In the genomic region with DNA sequence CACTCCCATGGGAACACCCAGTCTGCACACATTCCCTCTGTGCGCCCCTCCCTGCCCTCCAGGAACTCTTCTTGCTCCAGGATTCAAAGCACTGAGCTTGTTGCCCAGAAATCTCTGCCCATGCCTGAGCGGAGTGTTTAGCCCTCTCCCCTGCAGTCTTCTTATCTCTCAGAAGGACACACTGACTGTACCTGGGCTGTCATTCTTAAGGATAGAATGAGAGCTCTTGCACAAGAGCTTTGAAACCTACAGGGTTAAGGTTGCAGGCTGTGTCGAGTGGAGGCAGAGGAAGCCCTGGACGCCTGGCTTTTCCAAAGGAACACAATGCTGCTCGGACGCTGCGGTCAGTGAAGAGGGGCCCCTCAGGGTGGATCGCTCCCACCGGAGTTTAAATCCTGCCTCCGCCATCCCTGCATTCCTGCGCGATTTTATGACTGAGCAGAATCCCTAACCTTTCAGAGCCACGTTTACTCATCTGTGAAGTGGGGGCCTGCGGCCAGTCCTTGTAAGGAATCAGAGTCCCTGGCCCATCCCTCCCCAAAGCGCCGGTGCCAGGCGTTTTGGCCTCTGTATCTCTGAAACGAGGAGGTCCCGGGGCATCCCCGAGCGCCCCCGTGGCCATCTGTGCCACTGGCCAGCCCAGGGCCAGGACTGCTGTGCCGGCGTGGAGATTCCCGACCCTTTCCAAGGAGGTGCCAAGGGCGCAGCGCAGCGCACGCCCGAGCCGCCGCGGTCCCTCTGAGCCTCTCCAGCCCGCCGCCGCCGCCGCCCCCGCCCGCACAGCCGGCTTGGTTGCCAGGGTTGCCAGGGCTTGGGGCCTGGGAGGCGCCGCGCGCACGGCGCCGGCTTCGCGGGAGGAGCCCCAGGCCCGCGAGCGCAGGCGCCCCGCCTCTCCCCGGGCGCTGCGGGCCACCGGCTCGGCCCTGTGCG, we compare ENCODE assay signal across 7 cellular contexts.
DNase-seq lines count a peak whose midpoint lies in the region; ATAC-seq lines count a peak whose summit lies in the region.

No MANE protein-coding gene starts in this region.

- DNase-seq in NCI-H1092 (lab: John Stamatoyannopoulos, UW) (peak; percentile 28), islet precursor cell (peak; percentile 64), Kasumi-1 (lab: John Stamatoyannopoulos, UW) (no peak)
- peak; percentile 43 for DNase-seq in activated naive CD8-positive, alpha-beta T cell treated with anti-CD3 and anti-CD28 coated beads, Interleukin-2, amount 50 U/mL, for 24 hours

- H3K4me1 Mint-ChIP-seq in activated naive CD8-positive, alpha-beta T cell treated with anti-CD3 and anti-CD28 coated beads, Interleukin-2, amount 50 U/mL, for 24 hours = peaks cover 6% of the 10 kb centered on the region
- peaks cover 7% of the 10 kb centered on the region for H3K4me1 Mint-ChIP-seq in stimulated activated naive CD8-positive, alpha-beta T cell treated with anti-CD3 and anti-CD28 coated beads, Interleukin-15, Interleukin-2, amounts not matched to agents 100 ng/mL and 50 ng/mL, for 24 hours (ENCODE audit: low read depth)

- peaks cover 15% of the 10 kb centered on the region for H3K27me3 Mint-ChIP-seq in activated naive CD8-positive, alpha-beta T cell treated with anti-CD3 and anti-CD28 coated beads, Interleukin-2, amount 50 U/mL, for 24 hours
- H3K27me3 Mint-ChIP-seq in stimulated activated naive CD8-positive, alpha-beta T cell treated with anti-CD3 and anti-CD28 coated beads, Interleukin-15, Interleukin-2, amounts not matched to agents 100 ng/mL and 50 ng/mL, for 24 hours = peaks cover 12% of the 10 kb centered on the region

- no peak overlapping the region for H3K27ac Mint-ChIP-seq in activated naive CD8-positive, alpha-beta T cell treated with anti-CD3 and anti-CD28 coated beads, Interleukin-2, amount 50 U/mL, for 24 hours
- no peak overlapping the region for H3K27ac Mint-ChIP-seq in stimulated activated naive CD8-positive, alpha-beta T cell treated with anti-CD3 and anti-CD28 coated beads, Interleukin-15, Interleukin-2, amounts not matched to agents 100 ng/mL and 50 ng/mL, for 24 hours

- peak; percentile 54 for ATAC-seq in activated naive CD8-positive, alpha-beta T cell treated with anti-CD3 and anti-CD28 coated beads, Interleukin-2, amount 50 U/mL, for 24 hours
- no peak for ATAC-seq in HG02970 (IDR thresholded peaks at IDR 0.05; ENCODE audit: low FRiP score, unreplicated experiment)
- no peak for ATAC-seq in HG03342 (IDR thresholded peaks at IDR 0.05; ENCODE audit: unreplicated experiment)

- H3K4me3 Mint-ChIP-seq in activated naive CD8-positive, alpha-beta T cell treated with anti-CD3 and anti-CD28 coated beads, Interleukin-2, amount 50 U/mL, for 24 hours = peak overlapping the region; percentile 38
- peak overlapping the region; percentile 26 for H3K4me3 Mint-ChIP-seq in stimulated activated naive CD8-positive, alpha-beta T cell treated with anti-CD3 and anti-CD28 coated beads, Interleukin-15, Interleukin-2, amounts not matched to agents 100 ng/mL and 50 ng/mL, for 24 hours

- no peaks in the 10 kb centered on the region for H3K36me3 Mint-ChIP-seq in activated naive CD8-positive, alpha-beta T cell treated with anti-CD3 and anti-CD28 coated beads, Interleukin-2, amount 50 U/mL, for 24 hours (ENCODE audit: low read depth)
- no peaks in the 10 kb centered on the region for H3K36me3 Mint-ChIP-seq in stimulated activated naive CD8-positive, alpha-beta T cell treated with anti-CD3 and anti-CD28 coated beads, Interleukin-15, Interleukin-2, amounts not matched to agents 100 ng/mL and 50 ng/mL, for 24 hours (ENCODE audit: low read depth)

- H3K9me3 Mint-ChIP-seq in activated naive CD8-positive, alpha-beta T cell treated with anti-CD3 and anti-CD28 coated beads, Interleukin-2, amount 50 U/mL, for 24 hours = no peaks in the 10 kb centered on the region
- H3K9me3 Mint-ChIP-seq in stimulated activated naive CD8-positive, alpha-beta T cell treated with anti-CD3 and anti-CD28 coated beads, Interleukin-15, Interleukin-2, amounts not matched to agents 100 ng/mL and 50 ng/mL, for 24 hours = no peaks in the 10 kb centered on the region

Comparison
In these comparisons a context has a peak if more than half of its experiments do, and no peak if none do; other contexts are left out.
1. DNase-seq: peak in NCI-H1092 (single experiment), activated naive CD8-positive, alpha-beta T cell treated with anti-CD3 and anti-CD28 coated beads, Interleukin-2, amount 50 U/mL, for 24 hours (single experiment) and islet precursor cell (single experiment); none in Kasumi-1 (0 of 2).